Comparison of ENCODE assay signal across 18 cellular contexts in the genomic region with DNA sequence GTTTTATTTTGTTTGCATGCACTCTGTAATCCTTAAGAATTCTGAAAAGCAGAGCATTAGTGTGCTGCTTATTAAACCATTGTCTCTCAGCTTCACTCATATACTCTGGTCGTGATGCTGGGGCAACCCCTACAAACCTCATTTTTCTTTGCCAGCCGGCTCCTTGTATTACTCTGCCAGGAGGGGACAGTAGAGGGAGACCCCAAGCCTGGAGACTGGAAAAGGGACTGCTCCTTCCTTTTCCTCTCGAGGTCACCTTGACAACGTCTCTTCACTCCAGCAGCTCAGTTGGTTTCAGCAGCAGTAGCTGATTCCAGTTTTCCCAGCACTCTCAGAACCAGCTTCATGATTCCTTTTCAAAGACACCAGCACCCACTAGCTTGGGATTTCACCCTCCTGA. TPM values are rescaled to one million over a fixed set of nuclear protein-coding genes. Genes with fewer than 3 reads are reported as not detected.
DNase-seq lines count a peak whose midpoint lies in the region; ATAC-seq and FAIRE-seq lines count a peak whose summit lies in the region.
"Had no signal": no experiment of that assay in that cellular context is flagged by ENCODE, and none has a peak within 500 bp of the region (broad histone marks: within the 10 kb centered on the region; RNA-seq: fewer than 3 reads in every experiment).

No MANE protein-coding gene starts in this region.

- H3K18ac ChIP-seq in mesendoderm (ENCODE audit: low read length) = no peak overlapping the region

- no peak for FAIRE-seq in HTR-8/SVneo (lab: Jason Lieb, UNC)
- FAIRE-seq: GM18507 had no signal

- H3K27me3 ChIP-seq in mesendoderm (ENCODE audit: insufficient read depth, low read length, poor library complexity) = no peaks in the 10 kb centered on the region

- H3K4me3 ChIP-seq in mesendoderm (ENCODE audit: low read length) = no peak overlapping the region
- H3K4me3 ChIP-seq: left ventricle myocardium inferior had no signal

- H3K4me1 ChIP-seq in mesendoderm (ENCODE audit: control insufficient read depth, low read depth, low read length) = no peaks in the 10 kb centered on the region

- ATAC-seq in GM19467 (IDR thresholded peaks at IDR 0.05; ENCODE audit: unreplicated experiment) (no peak), HG03342 (IDR thresholded peaks at IDR 0.05; ENCODE audit: unreplicated experiment) (no peak)
- ATAC-seq: effector memory CD8-positive, alpha-beta T cell; Right ventricle myocardium inferior had no signal

- in situ Hi-C loops in SK-MEL-5 (cut with HindIII; ENCODE audit: low pct_unique_long_range_greater_than_20kb, low sequenced_read_pairs) = no loop called here

- H2BK5ac ChIP-seq in mesendoderm (ENCODE audit: low read length) = no peak overlapping the region

- no peak overlapping the region for H2BK15ac ChIP-seq in mesendoderm (replicated peaks; ENCODE audit: low read depth)

- H3K4ac ChIP-seq in mesendoderm (ENCODE audit: low read depth, low read length) = no peak overlapping the region

- H3K9ac ChIP-seq in mesendoderm (ENCODE audit: low read length) = no peak overlapping the region

- H3K27ac ChIP-seq in mesendoderm (ENCODE audit: low read depth, low read length) = no peak overlapping the region
- H3K27ac ChIP-seq: left ventricle myocardium inferior had no signal

- no peaks in the 10 kb centered on the region for H3K79me1 ChIP-seq in mesendoderm (ENCODE audit: low read length)

- no peak overlapping the region for H2AK5ac ChIP-seq in mesendoderm (ENCODE audit: low read length)

- no peak overlapping the region for H2BK120ac ChIP-seq in mesendoderm (ENCODE audit: low read depth, low read length)

- H4K5ac ChIP-seq in mesendoderm (ENCODE audit: low read length) = no peak overlapping the region

- H3K23ac ChIP-seq in mesendoderm (ENCODE audit: low read length) = no peak overlapping the region

- H3K56ac ChIP-seq in mesendoderm (ENCODE audit: low read length) = no peak overlapping the region

- no peak overlapping the region for H4K8ac ChIP-seq in mesendoderm (ENCODE audit: low read depth, low read length)

- no CpG with 5 or more reads among the region's 4 CpGs for WGBS in mesendoderm (ENCODE audit: extremely low coverage, insufficient coverage, low lambda C conversion rate)

- DNase-seq in ELF-1 (ENCODE audit: low read depth, low spot score) = peak; percentile 21
- DNase-seq in NCI-H1092 treated with DMSO at 0.1 percent for 48 hours (lab: John Stamatoyannopoulos, UW) = peak; percentile 89
- peak; percentile 13 for DNase-seq in SK-MEL-5 (ENCODE audit: low read depth, low spot score)
- DNase-seq in mesendoderm = peak; percentile 71
- DNase-seq in NCI-H1694 treated with DMSO at 0.1 percent for 48 hours (lab: John Stamatoyannopoulos, UW) = no peak
- DNase-seq in HTR-8/SVneo (ENCODE audit: insufficient read length, low spot score) = no peak
- DNase-seq: activated naive CD4-positive, alpha-beta T cell; anterior cingulate cortex; cerebellar nuclear complex; effector memory CD8-positive, alpha-beta T cell; left ventricle myocardium inferior; NCI-H446 treated with DMSO at 0.1 percent for 48 hours had no signal

- H3K4me2 ChIP-seq in mesendoderm (ENCODE audit: low read length) = no peak overlapping the region

- no peaks in the 10 kb centered on the region for H3K79me2 ChIP-seq in mesendoderm (ENCODE audit: control insufficient read depth, insufficient read depth, low read length)

- H3K36me3 ChIP-seq in mesendoderm (ENCODE audit: control insufficient read depth, insufficient read depth, low read length) = no peaks in the 10 kb centered on the region
- H3K36me3 ChIP-seq: left ventricle myocardium inferior had no signal

RNA-seq across cellular contexts. Expression of gene JHY, which starts 2.8 kb away (rescaled TPM):
- total RNA-seq in SK-MEL-5 (2014; rRNA removed; shearing (Covaris generic)) = 2.5 and 3.3 TPM in 2 replicates
- polyA plus RNA-seq in SK-MEL-5 (2015; cell fraction: cytosol; rRNA removed) = 3.6 and 3.9 TPM in 2 replicates
- polyA plus RNA-seq in SK-MEL-5 (2015; cell fraction: nucleus; rRNA removed) = 1.2 and 3.1 TPM in 2 replicates
- polyA plus RNA-seq in mesendoderm (2013, experiment 1 of 2) = 1.2 TPM
- 1.2 TPM for polyA plus RNA-seq in mesendoderm (2013, experiment 2 of 2)

RNA-seq across cellular contexts. Expression of gene CRTAM, which starts 41.5 kb away (rescaled TPM):
- total RNA-seq in SK-MEL-5 (2014; rRNA removed; shearing (Covaris generic)) = 0.40 TPM in 1 of 2 replicates, not detected in the other
- 0.07 TPM in 1 of 2 replicates, not detected in the other for polyA plus RNA-seq in SK-MEL-5 (2015; cell fraction: cytosol; rRNA removed)
- polyA plus RNA-seq in SK-MEL-5 (2015; cell fraction: nucleus; rRNA removed) = not detected in 2 replicates
- polyA plus RNA-seq in mesendoderm (2013, experiment 1 of 2) = 0.31 TPM
- 0.45 TPM for polyA plus RNA-seq in mesendoderm (2013, experiment 2 of 2)
- total RNA-seq: HT1080, left ventricle myocardium inferior had no signal
- polyA plus RNA-seq: fibroblast of lung had no signal

Comparison
In these comparisons a context has a peak if more than half of its experiments do, and no peak if none do; other contexts are left out.
1. DNase-seq: peak in ELF-1 (single experiment), NCI-H1092 treated with DMSO at 0.1 percent for 48 hours (single experiment), SK-MEL-5 (single experiment) and mesendoderm (single experiment); none in NCI-H1694 treated with DMSO at 0.1 percent for 48 hours (single experiment) and HTR-8/SVneo (single experiment).